Comparison of ENCODE assay signal across 1 cellular context in the genomic region with DNA sequence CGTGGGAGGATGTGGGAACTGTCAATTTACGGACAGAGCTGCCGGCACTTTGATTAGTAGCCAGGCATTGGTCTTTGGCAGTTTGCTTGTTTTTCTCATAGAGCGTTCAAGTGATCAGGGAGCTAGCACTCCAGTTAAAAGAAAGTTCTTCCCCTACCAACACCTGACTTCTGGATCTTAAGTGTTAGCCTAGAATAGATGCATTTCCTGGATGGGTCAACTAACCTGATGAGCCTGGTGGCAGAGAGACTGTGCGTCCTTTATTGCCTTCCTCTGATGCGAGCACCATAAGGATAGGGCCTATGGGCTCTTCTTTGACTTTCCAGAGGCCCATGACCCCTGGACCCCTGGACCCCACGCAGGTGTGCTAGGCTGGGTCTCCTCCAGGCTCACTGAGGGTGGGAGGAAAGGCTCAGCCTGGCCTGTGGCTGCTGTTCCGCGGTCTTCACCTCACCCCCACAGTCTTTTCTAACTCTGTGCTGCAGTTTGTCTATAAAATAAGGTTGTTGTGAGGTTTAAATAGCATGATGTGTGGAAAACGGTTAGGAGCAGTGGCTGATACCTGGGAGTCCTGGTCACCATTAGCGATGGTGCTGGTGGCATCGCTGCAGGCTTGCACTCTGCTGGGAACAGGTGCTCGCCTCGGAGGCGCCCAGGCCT.
TF ChIP-seq lines count a peak whose summit lies in the region.

No MANE protein-coding gene starts in this region.

TF ChIP-seq in H1, 55 proteins besides CTCF, POLR2A, EP300 and RAD21:
- TF ChIP-seq SP1 (IDR thresholded peaks at IDR 0.05; ENCODE audit: low read depth, low read length): no peak
- no peak for TF ChIP-seq TAF7 (optimal IDR thresholded peaks at IDR 0.05; ENCODE audit: borderline replicate concordance, low read depth, low read length)
- TF ChIP-seq NRF1 (IDR thresholded peaks at IDR 0.05; ENCODE audit: low read depth, low read length): no peak
TF ChIP-seq in H1: peak in this region for 0.
